Comparison of ENCODE assay signal across 10 cellular contexts in genomic region chr2:9778012-9778411, GRCh38.
DNase-seq lines count a peak whose midpoint lies in the region; ATAC-seq, FAIRE-seq and TF ChIP-seq lines count a peak whose summit lies in the region.
"Had no signal": no experiment of that assay in that cellular context is flagged by ENCODE, and none has a peak within 500 bp of the region (broad histone marks: within the 10 kb centered on the region; RNA-seq: fewer than 3 reads in every experiment).

No MANE protein-coding gene starts in this region.

- H3K36me3 Mint-ChIP-seq in GM23338 (ENCODE audit: low read depth) (no peaks in the 10 kb centered on the region; the same call in 2 of the 3 replicates), WTC11 (no peaks in the 10 kb centered on the region)

- H3K27ac Mint-ChIP-seq in GM23338 (no peak overlapping the region), WTC11 (no peak overlapping the region)

- H3K4me2 ChIP-seq in GM23338: no peak overlapping the region
- no peak overlapping the region for H3K4me2 ChIP-seq in keratinocyte (ENCODE audit: control insufficient read depth, extremely low read depth, insufficient read depth, low read depth, low read length)

- no peaks in the 10 kb centered on the region for H3K4me1 ChIP-seq in GM23338 (ENCODE audit: insufficient read depth)
- peaks cover 27% of the 10 kb centered on the region for H3K4me1 ChIP-seq in keratinocyte (ENCODE audit: control insufficient read depth, extremely low read depth, insufficient read depth, low read length)

- no peaks in the 10 kb centered on the region for H3F3A ChIP-seq in GM23338 (replicated peaks; ENCODE audit: low read depth)

- peak; percentile 68 for FAIRE-seq in keratinocyte (lab: Jason Lieb, UNC)

- no peak overlapping the region for H2AFZ ChIP-seq in GM23338
- no peak overlapping the region for H2AFZ ChIP-seq in keratinocyte (ENCODE audit: control insufficient read depth, low read length)

- H3K9me3 ChIP-seq in keratinocyte (ENCODE audit: control insufficient read depth, low read depth, low read length): no peaks in the 10 kb centered on the region

- no peak overlapping the region for H3K4me3 Mint-ChIP-seq in GM23338
- no peak overlapping the region for H3K4me3 Mint-ChIP-seq in WTC11
- H3K4me3 Mint-ChIP-seq: activated T-cell treated with anti-CD3 and anti-CD28 coated beads, Interleukin-2, amount 50 U/mL, for 24 hours had no signal

- dilution Hi-C loops in keratinocyte (cut with MboI; ENCODE audit: extremely low pct_ligation_motif_present, low sequenced_read_pairs): no loop called here

- H3K27me3 Mint-ChIP-seq in GM23338 (ENCODE audit: insufficient read depth, low read depth, poor library complexity) (peaks cover 7% of the 10 kb centered on the region), WTC11 (ENCODE audit: low read depth) (no peaks in the 10 kb centered on the region; the same call in 1 of the 2 replicates)
- H3K27me3 Mint-ChIP-seq: activated T-cell treated with anti-CD3 and anti-CD28 coated beads, Interleukin-2, amount 50 U/mL, for 24 hours had no signal

- H3K27ac ChIP-seq in C4-2B (no peak overlapping the region), GM23338 (ENCODE audit: low read depth) (no peak overlapping the region), keratinocyte (ENCODE audit: control insufficient read depth, insufficient read depth, low read length) (no peak overlapping the region)

- peak; percentile 50 for DNase-seq in GM23338 (ENCODE audit: low spot score)
- peak; percentile 51 for DNase-seq in WTC11 (ENCODE audit: low spot score)
- DNase-seq in keratinocyte (ENCODE audit: low read depth, low spot score): no peak
- DNase-seq in activated effector memory CD4-positive, alpha-beta T cell treated with Interleukin-2 at 50 U/mL for 16 hours: no peak
- DNase-seq in DMS153 treated with DMSO at 0.1 percent for 48 hours (lab: John Stamatoyannopoulos, UW; ENCODE audit: unreplicated experiment): no peak
- DNase-seq in A172 (ENCODE audit: low spot score): no peak
- DNase-seq: activated T-cell treated with anti-CD3 and anti-CD28 coated beads, Interleukin-2, amount 50 U/mL, for 24 hours; NCI-H187 treated with DMSO at 0.1 percent for 48 hours had no signal

- peaks cover 3% of the 10 kb centered on the region; the same call in 1 of the 3 replicates for H3K9me3 Mint-ChIP-seq in GM23338
- no peaks in the 10 kb centered on the region; the same call in 1 of the 2 replicates for H3K9me3 Mint-ChIP-seq in WTC11
- H3K9me3 Mint-ChIP-seq: activated T-cell treated with anti-CD3 and anti-CD28 coated beads, Interleukin-2, amount 50 U/mL, for 24 hours had no signal

- no peaks in the 10 kb centered on the region for H4K20me1 ChIP-seq in GM23338 (replicated peaks; ENCODE audit: insufficient read depth)
- H4K20me1 ChIP-seq in keratinocyte (ENCODE audit: control insufficient read depth, extremely low read depth, insufficient read depth, low read length): no peaks in the 10 kb centered on the region

- H3K4me1 Mint-ChIP-seq in GM23338: peaks cover 12% of the 10 kb centered on the region; the same call in 2 of the 3 replicates
- H3K4me1 Mint-ChIP-seq in WTC11: peaks cover 4% of the 10 kb centered on the region; the same call in 1 of the 2 replicates

- H3K27me3 ChIP-seq in GM23338 (ENCODE audit: insufficient read depth): no peaks in the 10 kb centered on the region
- peaks cover 11% of the 10 kb centered on the region for H3K27me3 ChIP-seq in keratinocyte (ENCODE audit: control insufficient read depth, extremely low read depth, insufficient read depth, low read length)

- H3K36me3 ChIP-seq in GM23338 (ENCODE audit: insufficient read depth): no peaks in the 10 kb centered on the region
- no peaks in the 10 kb centered on the region for H3K36me3 ChIP-seq in keratinocyte (ENCODE audit: control insufficient read depth in 2 of 2, extremely low read depth in 1 of 2, insufficient read depth in 2 of 2, low read length in 2 of 2)

- H3K9me1 ChIP-seq in keratinocyte (ENCODE audit: control insufficient read depth, extremely low read depth, insufficient read depth, low read length): no peaks in the 10 kb centered on the region

- TF ChIP-seq CTCF in C4-2B (conservative IDR thresholded peaks at IDR 0.05) (peak; percentile 55), GM23338 (conservative IDR thresholded peaks at IDR 0.05; ENCODE audit: low read depth in 2 of 2) (peak; percentile 51 to 77), WTC11 (IDR thresholded peaks at IDR 0.05) (peak; percentile 29; the same call in 1 of the 2 replicates), keratinocyte (optimal IDR thresholded peaks at IDR 0.05 in 1 of 3, IDR thresholded peaks at IDR 0.05 in 1 of 3, conservative IDR thresholded peaks at IDR 0.05 in 1 of 3; ENCODE audit: extremely low read depth in 1 of 3, insufficient read depth in 2 of 3, low read length in 3 of 3) (peak in 2 of 3 experiments; percentile 66 to 87)

- H3K9me2 ChIP-seq in GM23338 (ENCODE audit: insufficient read depth): no peaks in the 10 kb centered on the region

- H3K79me2 ChIP-seq in GM23338 (replicated peaks; ENCODE audit: insufficient read depth): no peaks in the 10 kb centered on the region
- no peaks in the 10 kb centered on the region for H3K79me2 ChIP-seq in keratinocyte (ENCODE audit: control insufficient read depth, insufficient read depth, low read length)

- H3K4me3 ChIP-seq in GM23338 (no peak overlapping the region), keratinocyte (ENCODE audit: control insufficient read depth in 2 of 3, extremely low read depth in 1 of 3, insufficient read depth in 2 of 3, low read depth in 1 of 3, low read length in 3 of 3) (no peak overlapping the region)

- CTCF ChIA-PET in WTC11 (lab: Charles Lee): interaction anchor here (0.5 to 3.9 kb wide), 25 partner anchors 9 to 769 kb away, joined by 3 to 39 read pairs (median 3); no protein-coding TSS in a partner anchor

- POLR2A ChIA-PET in WTC11 (lab: Charles Lee): no interaction called here

- no peak overlapping the region for H3K9ac ChIP-seq in keratinocyte (ENCODE audit: control insufficient read depth, extremely low read depth, insufficient read depth, low read length)

- ATAC-seq in GM23338: peak; percentile 90
- peak; percentile 83 for ATAC-seq in WTC11
- no peak for ATAC-seq in activated CD4-positive, CD25-positive, alpha-beta regulatory T cell treated with anti-CD3 and anti-CD28 coated beads, Interleukin-2, amount 50 U/mL, for 24 hours

TF ChIP-seq in GM23338, 12 proteins besides CTCF, POLR2A, EP300 and RAD21 (continues in another document):
- TF ChIP-seq ZNF114 (CRISPR knock-in tag; IDR thresholded peaks at IDR 0.05): no peak
- TF ChIP-seq JUNB (IDR thresholded peaks at IDR 0.05; ENCODE audit: unreplicated experiment): no peak
- TF ChIP-seq ZNF331 (CRISPR knock-in tag; IDR thresholded peaks at IDR 0.05; ENCODE audit: low read depth): no peak
- no peak for TF ChIP-seq ETS1 (IDR thresholded peaks at IDR 0.05)
- TF ChIP-seq EZH2phosphoT487 (IDR thresholded peaks at IDR 0.05; ENCODE audit: unreplicated experiment): no peak

TF ChIP-seq in WTC11, 78 proteins besides CTCF, POLR2A, EP300 and RAD21 (continues in another document):
- TF ChIP-seq NR3C1 (CRISPR knock-in tag; conservative IDR thresholded peaks at IDR 0.05; ENCODE audit: low read depth) (no peak), JUN (CRISPR knock-in tag; IDR thresholded peaks at IDR 0.05) (no peak), RORB (CRISPR knock-in tag; IDR thresholded peaks at IDR 0.05) (no peak), MYBL2 (CRISPR knock-in tag; IDR thresholded peaks at IDR 0.05) (no peak), EMX1 (CRISPR knock-in tag; IDR thresholded peaks at IDR 0.05) (no peak), ZNF423 (CRISPR knock-in tag; IDR thresholded peaks at IDR 0.05) (no peak), ZMAT4 (CRISPR knock-in tag; IDR thresholded peaks at IDR 0.05) (no peak), ZNF263 (CRISPR knock-in tag; IDR thresholded peaks at IDR 0.05; ENCODE audit: low read depth) (no peak), NFATC4 (CRISPR knock-in tag; IDR thresholded peaks at IDR 0.05) (no peak), SOX15 (CRISPR knock-in tag; IDR thresholded peaks at IDR 0.05) (no peak)
- TF ChIP-seq, protein P1, sequence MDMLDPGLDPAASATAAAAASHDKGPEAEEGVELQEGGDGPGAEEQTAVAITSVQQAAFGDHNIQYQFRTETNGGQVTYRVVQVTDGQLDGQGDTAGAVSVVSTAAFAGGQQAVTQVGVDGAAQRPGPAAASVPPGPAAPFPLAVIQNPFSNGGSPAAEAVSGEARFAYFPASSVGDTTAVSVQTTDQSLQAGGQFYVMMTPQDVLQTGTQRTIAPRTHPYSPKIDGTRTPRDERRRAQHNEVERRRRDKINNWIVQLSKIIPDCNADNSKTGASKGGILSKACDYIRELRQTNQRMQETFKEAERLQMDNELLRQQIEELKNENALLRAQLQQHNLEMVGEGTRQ (CRISPR knock-in tag; IDR thresholded peaks at IDR 0.05): no peak
- TF ChIP-seq, protein P2, sequence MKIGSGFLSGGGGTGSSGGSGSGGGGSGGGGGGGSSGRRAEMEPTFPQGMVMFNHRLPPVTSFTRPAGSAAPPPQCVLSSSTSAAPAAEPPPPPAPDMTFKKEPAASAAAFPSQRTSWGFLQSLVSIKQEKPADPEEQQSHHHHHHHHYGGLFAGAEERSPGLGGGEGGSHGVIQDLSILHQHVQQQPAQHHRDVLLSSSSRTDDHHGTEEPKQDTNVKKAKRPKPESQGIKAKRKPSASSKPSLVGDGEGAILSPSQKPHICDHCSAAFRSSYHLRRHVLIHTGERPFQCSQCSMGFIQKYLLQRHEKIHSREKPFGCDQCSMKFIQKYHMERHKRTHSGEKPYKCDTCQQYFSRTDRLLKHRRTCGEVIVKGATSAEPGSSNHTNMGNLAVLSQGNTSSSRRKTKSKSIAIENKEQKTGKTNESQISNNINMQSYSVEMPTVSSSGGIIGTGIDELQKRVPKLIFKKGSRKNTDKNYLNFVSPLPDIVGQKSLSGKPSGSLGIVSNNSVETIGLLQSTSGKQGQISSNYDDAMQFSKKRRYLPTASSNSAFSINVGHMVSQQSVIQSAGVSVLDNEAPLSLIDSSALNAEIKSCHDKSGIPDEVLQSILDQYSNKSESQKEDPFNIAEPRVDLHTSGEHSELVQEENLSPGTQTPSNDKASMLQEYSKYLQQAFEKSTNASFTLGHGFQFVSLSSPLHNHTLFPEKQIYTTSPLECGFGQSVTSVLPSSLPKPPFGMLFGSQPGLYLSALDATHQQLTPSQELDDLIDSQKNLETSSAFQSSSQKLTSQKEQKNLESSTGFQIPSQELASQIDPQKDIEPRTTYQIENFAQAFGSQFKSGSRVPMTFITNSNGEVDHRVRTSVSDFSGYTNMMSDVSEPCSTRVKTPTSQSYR (CRISPR knock-in tag; IDR thresholded peaks at IDR 0.05): no peak

Comparison
In these comparisons a context has a peak if more than half of its experiments do, and no peak if none do; other contexts are left out.
1. ATAC-seq: peak in GM23338 (single experiment) and WTC11 (single experiment); none in activated CD4-positive, CD25-positive, alpha-beta regulatory T cell treated with anti-CD3 and anti-CD28 coated beads, Interleukin-2, amount 50 U/mL, for 24 hours (0 of 2).
2. DNase-seq: peak in GM23338 (single experiment) and WTC11 (single experiment); none in keratinocyte (single experiment), activated effector memory CD4-positive, alpha-beta T cell treated with Interleukin-2 at 50 U/mL for 16 hours (single experiment), DMS153 treated with DMSO at 0.1 percent for 48 hours (single experiment) and A172 (single experiment).
3. Peak in every context shown above with its lines, with median percentiles within 50 percentile points of each other: CTCF ChIP-seq.